In genomic region chr9:37287317-37287716, GRCh38 we compare ENCODE assay signal across 23 cellular contexts.
"Had no signal": no experiment of that assay in that cellular context is flagged by ENCODE, and none has a peak within 500 bp of the region (broad histone marks: within the 10 kb centered on the region; RNA-seq: fewer than 3 reads in every experiment).

No MANE protein-coding gene starts in this region.

- H3K9me3 ChIP-seq: breast epithelium, heart left ventricle, neutrophil, pancreas, psoas muscle, right atrium auricular region, spleen, thyroid gland, upper lobe of right lung had no signal

- H3K4me1 ChIP-seq: psoas muscle, right atrium auricular region, thyroid gland, upper lobe of right lung had no signal

- FAIRE-seq: islet of Langerhans, pancreas had no signal

- H3K4me3 ChIP-seq: breast epithelium, coronary artery, heart left ventricle, pancreas, psoas muscle, right atrium auricular region, spleen, thyroid gland, upper lobe of right lung had no signal

- DNase-seq: activated CD8-positive, alpha-beta memory T cell treated with anti-CD3 and anti-CD28 coated beads for 24 hours; activated CD8-positive, alpha-beta memory T cell treated with anti-CD3 and anti-CD28 coated beads, Interleukin-2, amount 50 U/mL, for 4 hours; activated T-cell treated with anti-CD3 and anti-CD28 coated beads, Interleukin-2, amount 50 U/mL, for 4 hours; amniotic stem cell; endodermal cell; heart left ventricle; pancreas; psoas muscle; spleen; stimulated activated CD4-positive, alpha-beta T cell treated with anti-CD3 and anti-CD28 coated beads, Interleukin-4, amount 100 ng/mL, for 1 hour; stimulated activated naive CD8-positive, alpha-beta T cell treated with anti-CD3 and anti-CD28 coated beads, Interleukin-15, Interleukin-2, amounts not matched to agents 100 U/mL and 50 U/mL, for 24 hours; T-helper 1 cell; T-helper 9 cell; thyroid gland; upper lobe of right lung had no signal

- ATAC-seq: activated naive CD4-positive, alpha-beta T cell treated with anti-CD3 and anti-CD28 coated beads, Interleukin-2, amount 50 U/mL, for 72 hours; activated T-cell treated with anti-CD3 and anti-CD28 coated beads, Interleukin-2, amount 50 U/mL, for 4 hours; heart left ventricle; pancreas; psoas muscle; stimulated activated naive CD8-positive, alpha-beta T cell treated with anti-CD3 and anti-CD28 coated beads, Interleukin-15, Interleukin-2, amounts not matched to agents 100 U/mL and 50 U/mL, for 24 hours; upper lobe of right lung had no signal

- H3K27ac ChIP-seq: coronary artery, epithelial cell of prostate, heart left ventricle, neutrophil, pancreas, psoas muscle, right atrium auricular region, thyroid gland, upper lobe of right lung had no signal

- H3K36me3 ChIP-seq: breast epithelium, heart left ventricle, neutrophil, pancreas, right atrium auricular region, spleen, thyroid gland, upper lobe of right lung had no signal

- H3K27me3 ChIP-seq: breast epithelium, heart left ventricle, neutrophil, pancreas, right atrium auricular region, spleen, thyroid gland, upper lobe of right lung had no signal

- H3K9me3 Mint-ChIP-seq: activated T-cell treated with anti-CD3 and anti-CD28 coated beads, Interleukin-2, amount 50 U/mL, for 4 hours; endodermal cell; nephron had no signal

- H3K27ac Mint-ChIP-seq: endodermal cell, nephron had no signal

- H3K4me3 Mint-ChIP-seq: activated T-cell treated with anti-CD3 and anti-CD28 coated beads, Interleukin-2, amount 50 U/mL, for 4 hours; endodermal cell; nephron had no signal

- H3K4me1 Mint-ChIP-seq: endodermal cell had no signal
